Comparison of ENCODE assay signal across 27 cellular contexts in the genomic region with DNA sequence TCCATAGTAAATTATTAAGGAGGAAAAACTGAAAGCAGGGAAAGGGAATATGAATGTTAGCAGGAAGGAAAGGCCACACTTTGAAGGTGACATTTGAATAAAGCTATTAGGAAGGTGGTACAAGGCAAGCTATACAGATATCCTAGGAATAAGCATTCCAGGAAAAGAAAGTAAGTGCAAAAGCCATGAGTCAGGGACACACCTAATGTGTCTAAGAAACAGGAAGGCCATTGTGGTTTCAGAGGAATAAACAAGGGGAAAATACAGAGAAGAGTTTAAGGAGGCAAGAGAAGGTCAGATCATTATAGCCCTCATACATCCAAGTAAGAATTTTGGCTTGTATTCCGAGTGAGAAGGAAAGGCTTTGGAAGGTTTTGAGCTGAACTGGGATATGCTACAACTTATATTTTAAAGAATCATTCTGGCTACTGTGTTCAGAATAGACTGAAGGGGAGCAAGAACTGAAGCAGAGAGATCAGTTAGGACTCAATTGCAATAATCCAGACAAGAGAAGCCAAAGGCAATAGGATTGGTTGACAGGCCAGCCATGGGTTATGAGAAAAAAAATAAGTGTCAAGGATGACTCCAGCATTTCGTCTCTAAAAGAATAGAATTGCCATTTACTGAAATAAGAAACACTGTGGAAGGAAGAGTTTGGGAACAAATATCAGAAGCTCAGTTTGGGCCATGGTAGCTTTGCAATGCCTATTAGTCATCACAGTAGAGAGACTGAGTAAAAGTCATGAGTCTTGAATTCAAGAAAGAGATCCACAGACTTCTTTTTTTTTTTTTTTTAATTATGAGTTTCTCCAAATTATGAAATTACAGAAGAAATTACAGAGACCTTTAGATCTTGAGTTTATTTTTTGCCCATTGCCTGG. TPM values are rescaled to one million over a fixed set of nuclear protein-coding genes. Genes with fewer than 3 reads are reported as not detected.
A peak's percentile ranks its signal among the peaks of the same experiment; 100 is the strongest.
DNase-seq lines count a peak whose midpoint lies in the region; ATAC-seq, FAIRE-seq and TF ChIP-seq lines count a peak whose summit lies in the region.
"Had no signal": no experiment of that assay in that cellular context is flagged by ENCODE, and none has a peak within 500 bp of the region (broad histone marks: within the 10 kb centered on the region; RNA-seq: fewer than 3 reads in every experiment).

No MANE protein-coding gene starts in this region.

- H3K4me1 Mint-ChIP-seq in nephron progenitor cell = no peaks in the 10 kb centered on the region
- H3K4me1 Mint-ChIP-seq: CD14-positive monocyte had no signal

- no peak overlapping the region for H3K4me3 Mint-ChIP-seq in nephron progenitor cell
- H3K4me3 Mint-ChIP-seq: CD14-positive monocyte; endodermal cell; HFFc6; T-helper 1 cell treated with Interleukin-12 subunit alpha and Interleukin-12 subunit beta and Interleukin-4 antibody, amounts not matched to agents 30 μg/mL and 1 μg/mL, for 36 hours had no signal

- no peaks in the 10 kb centered on the region for H3K36me3 Mint-ChIP-seq in nephron progenitor cell (ENCODE audit: low read depth)
- H3K36me3 Mint-ChIP-seq: CD14-positive monocyte had no signal

- TF ChIP-seq EP300 in K562 (IDR thresholded peaks at IDR 0.05; ENCODE audit: low read length) = no peak

- no peaks in the 10 kb centered on the region for H3K9me2 ChIP-seq in hepatocyte (replicated peaks; ENCODE audit: insufficient read depth)

- in situ Hi-C loops in K562 (cut with MboI) = no loop called here

- TF ChIP-seq CTCF in K562 (IDR thresholded peaks at IDR 0.05 in 2 of 3, conservative IDR thresholded peaks at IDR 0.05 in 1 of 3; ENCODE audit: insufficient read depth in 2 of 3, low read depth in 1 of 3, low read length in 3 of 3) = no peak
- TF ChIP-seq CTCF in hepatocyte (IDR thresholded peaks at IDR 0.05; ENCODE audit: poor library complexity) = no peak
- no peak for TF ChIP-seq CTCF in nephron progenitor cell (IDR thresholded peaks at IDR 0.05)

- H3K4me3 ChIP-seq in K562 = no peak overlapping the region
- no peak overlapping the region for H3K4me3 ChIP-seq in hepatocyte
- H3K4me3 ChIP-seq: gastrocnemius medialis had no signal

- H4K20me1 ChIP-seq in K562 (replicated peaks; ENCODE audit: control insufficient read depth, insufficient read depth, low read length) (no peaks in the 10 kb centered on the region), hepatocyte (ENCODE audit: insufficient read depth, poor library complexity, severe bottlenecking) (no peaks in the 10 kb centered on the region)

- H2AFZ ChIP-seq in K562 (ENCODE audit: low read depth, low read length) (peak overlapping the region; percentile 96), hepatocyte (no peak overlapping the region)

- no peak for TF ChIP-seq POLR2A in K562 (conservative IDR thresholded peaks at IDR 0.05)

- no peaks in the 10 kb centered on the region for H3K9me1 ChIP-seq in K562 (ENCODE audit: control insufficient read depth, insufficient read depth, low read length)

- H3K27ac Mint-ChIP-seq in nephron progenitor cell = no peak overlapping the region
- H3K27ac Mint-ChIP-seq: CD14-positive monocyte; endodermal cell; HFFc6; T-helper 1 cell treated with Interleukin-12 subunit alpha and Interleukin-12 subunit beta and Interleukin-4 antibody, amounts not matched to agents 30 μg/mL and 1 μg/mL, for 36 hours had no signal

- no TSS peak for BruUV-seq in K562 (replicated peaks; lab: Mats Ljungman, UMichigan)

- DNase-seq in Daoy (ENCODE audit: low read depth) = peak; percentile 19
- peak; percentile 45 for DNase-seq in OCI-M1 (lab: John Stamatoyannopoulos, UW)
- peak in 2 of 4 experiments; percentile 41 to 44 for DNase-seq in K562 (ENCODE audit: extremely low read depth in 1 of 4, low spot score in 3 of 4)
- DNase-seq in kidney tubule cell (ENCODE audit: low spot score) = peak; percentile 77
- no peak for DNase-seq in DMS79 (lab: John Stamatoyannopoulos, UW)
- no peak for DNase-seq in hepatocyte (ENCODE audit: low spot score)
- no peak for DNase-seq in nephron progenitor cell
- DNase-seq: activated naive CD4-positive, alpha-beta T cell treated with Interleukin-2 at 50 U/mL for 16 hours; anterior cingulate cortex; DMS 273 treated with DMSO at 0.1 percent for 48 hours; endodermal cell; gastrocnemius medialis; HFFc6; KBM-7; NCI-H1048; NCI-H2081 treated with DMSO at 0.1 percent for 48 hours; NCI-H510A treated with DMSO at 0.1 percent for 48 hours; nucleus accumbens; retina; SHP77 had no signal

- POLR2A ChIA-PET in K562 (lab: Yijun Ruan, JAX) = interaction anchor here (0.7 kb wide), 1 partner anchor 11 kb away, joined by 3 read pairs; a partner anchor contains a TSS

- TF ChIP-seq RAD21 in K562 (CRISPR knock-in tag; conservative IDR thresholded peaks at IDR 0.05 in 1 of 2, IDR thresholded peaks at IDR 0.05 in 1 of 2) = no peak

- 4% methylated on average over 2 of the region's 2 CpGs for WGBS in K562 (ENCODE audit: insufficient coverage, low coverage, missing lambda C conversion rate)
- WGBS in hepatocyte (ENCODE audit: low lambda C conversion rate, missing lambda C conversion rate) = 96% methylated on average over 2 of the region's 2 CpGs

- H3K27me3 Mint-ChIP-seq in nephron progenitor cell (ENCODE audit: low read depth, poor library complexity) = peaks cover 7% of the 10 kb centered on the region

- H3K27me3 ChIP-seq in K562 (ENCODE audit: control insufficient read depth in 2 of 2, insufficient read depth in 2 of 2, low read length in 2 of 2) = no peaks in the 10 kb centered on the region
- no peaks in the 10 kb centered on the region for H3K27me3 ChIP-seq in hepatocyte
- H3K27me3 ChIP-seq: gastrocnemius medialis had no signal

- CTCF ChIA-PET in K562 (lab: Yijun Ruan, JAX; ENCODE audit: low intra/inter-chr PET ratio) = no interaction called here

- H3K9me3 ChIP-seq in K562 (replicated peaks; ENCODE audit: control insufficient read depth, insufficient read depth, low read depth, low read length) = no peaks in the 10 kb centered on the region
- H3K9me3 ChIP-seq in hepatocyte (ENCODE audit: low read depth) = no peaks in the 10 kb centered on the region
- H3K9me3 ChIP-seq: gastrocnemius medialis had no signal

- H3K4me2 ChIP-seq in K562 (ENCODE audit: insufficient read depth, low read length) (peak overlapping the region; percentile 54; the same call in 1 of the 2 replicates), hepatocyte (no peak overlapping the region)

- intact Hi-C loops in K562 (cut with micrococcal nuclease) = no loop called here

- no peaks in the 10 kb centered on the region for H3K9me3 Mint-ChIP-seq in nephron progenitor cell
- H3K9me3 Mint-ChIP-seq: endodermal cell; HFFc6; T-helper 1 cell treated with Interleukin-12 subunit alpha and Interleukin-12 subunit beta and Interleukin-4 antibody, amounts not matched to agents 30 μg/mL and 1 μg/mL, for 36 hours had no signal

- H3K4me1 ChIP-seq in K562 (replicated peaks in 1 of 2; ENCODE audit: control insufficient read depth in 2 of 2, insufficient read depth in 2 of 2, low read length in 2 of 2) (peaks cover 0 to 12% of the 10 kb centered on the region in 2 experiments; a peak in 2 of 5 replicates), hepatocyte (ENCODE audit: insufficient read depth) (no peaks in the 10 kb centered on the region)
- H3K4me1 ChIP-seq: gastrocnemius medialis had no signal

- H3K36me3 ChIP-seq in K562 (ENCODE audit: control insufficient read depth, insufficient read depth, low read length) = no peaks in the 10 kb centered on the region
- H3K36me3 ChIP-seq in hepatocyte (replicated peaks; ENCODE audit: insufficient read depth, low read depth) = no peaks in the 10 kb centered on the region
- H3K36me3 ChIP-seq: gastrocnemius medialis had no signal

- H3K9ac ChIP-seq in K562 (ENCODE audit: insufficient read depth in 1 of 2, low read depth in 2 of 2, low read length in 2 of 2) = peak overlapping the region in 1 of 2 experiments; percentile 22; a peak in 2 of 4 replicates

- ATAC-seq in K562 (peak; percentile 79), HG02763 (IDR thresholded peaks at IDR 0.05; ENCODE audit: unreplicated experiment) (no peak)
- ATAC-seq: gastrocnemius medialis, left lobe of liver had no signal

- H3K79me2 ChIP-seq in K562 (ENCODE audit: control insufficient read depth, insufficient read depth, low read length) (no peaks in the 10 kb centered on the region), hepatocyte (no peaks in the 10 kb centered on the region)

- H3K27ac ChIP-seq in K562 (ENCODE audit: extremely low read depth, low read depth, low read length) = peak overlapping the region; percentile 64
- H3K27ac ChIP-seq in hepatocyte = no peak overlapping the region
- H3K27ac ChIP-seq: gastrocnemius medialis, VCaP had no signal

- peak; percentile 68 for FAIRE-seq in K562 (lab: Jason Lieb, UNC)
- FAIRE-seq: GM12891 had no signal

RNA-seq across cellular contexts. Expression of a gene that starts 11.3 kb away (rescaled TPM):
- not detected in 2 replicates for total RNA-seq in Daoy (2014; rRNA removed; shearing (Covaris generic))
- total RNA-seq in K562 (2011; cell fraction: chromatin; rRNA removed; ENCODE audit: low replicate concordance) = 0.11 and 0.12 TPM in 2 replicates
- total RNA-seq in K562 (2011; cell fraction: nucleolus; rRNA removed) = 0.13 and 0.17 TPM in 2 replicates
- total RNA-seq in K562 (2011; cell fraction: nucleoplasm; rRNA removed) = 0.15 and 0.23 TPM in 2 replicates
- not detected in 2 replicates for total RNA-seq in K562 (2014; rRNA removed)
- 0.03 and 0.04 TPM in 2 replicates for total RNA-seq in K562 (2014; rRNA removed; fragmentation: Illumina TruSeq; extraction: Trizol)
- total RNA-seq in K562 (2015; rRNA removed; fragmentation: Illumina TruSeq; extraction: Trizol) = 0.04 TPM in 1 of 2 replicates, not detected in the other
- total RNA-seq in K562 (2021) = not detected in 2 replicates
- polyA plus RNA-seq in K562 (2011; rRNA removed) = 0.01 TPM in 1 of 2 replicates, not detected in the other
- not detected in 2 replicates for polyA plus RNA-seq in K562 (2011; cell fraction: cytosol; rRNA removed)
- polyA plus RNA-seq in K562 (2011; cell fraction: nucleus; rRNA removed) = 0.04 TPM in 1 of 2 replicates, not detected in the other
- polyA plus RNA-seq in K562 (2012) = not detected in 2 replicates
- polyA plus RNA-seq in K562 (2014; fragmentation: Illumina TruSeq; extraction: Trizol) = not detected in 2 replicates
- polyA plus RNA-seq in K562 (2014; fragmentation: Nextera tagmentation; extraction: Ambion mirVana) = under 1 TPM in 1 of 2 experiments, not detected in 1; 0.01 TPM
- not detected in 2 replicates for polyA plus RNA-seq in K562 (2014; rRNA removed)
- 0.06 and 0.14 TPM in 2 replicates for polyA minus RNA-seq in K562 (2011; rRNA and poly(A)+ RNA removed)
- polyA minus RNA-seq in K562 (2011; cell fraction: cytosol; rRNA and poly(A)+ RNA removed) = not detected in 2 replicates
- 0.13 and 0.44 TPM in 2 replicates for polyA minus RNA-seq in K562 (2011; cell fraction: nucleus; rRNA and poly(A)+ RNA removed)
- total RNA-seq in hepatocyte = 0.24 and 0.40 TPM in 2 replicates
- polyA plus RNA-seq in hepatocyte = 0.21 and 0.35 TPM in 2 replicates
- total RNA-seq: gastrocnemius medialis, HFFc6, mononuclear cell had no signal
- polyA plus RNA-seq: CD14-positive monocyte had no signal

RNA-seq across cellular contexts. Expression of a gene that starts 33.5 kb away (rescaled TPM):
- 0.09 and 2.1 TPM in 2 replicates for total RNA-seq in Daoy (2014; rRNA removed; shearing (Covaris generic))
- not detected in 2 replicates for total RNA-seq in K562 (2011; cell fraction: chromatin; rRNA removed; ENCODE audit: low replicate concordance)
- total RNA-seq in K562 (2011; cell fraction: nucleolus; rRNA removed) = not detected in 2 replicates
- total RNA-seq in K562 (2011; cell fraction: nucleoplasm; rRNA removed) = not detected in 2 replicates
- total RNA-seq in K562 (2014; rRNA removed) (not detected in 2 replicates), K562 (2014; rRNA removed; fragmentation: Illumina TruSeq; extraction: Trizol) (not detected in 2 replicates), K562 (2015; rRNA removed; fragmentation: Illumina TruSeq; extraction: Trizol) (not detected in 2 replicates), K562 (2021) (not detected in 2 replicates), hepatocyte (9.4 and 12.1 TPM in 2 replicates)
- polyA plus RNA-seq in K562 (2011; rRNA removed) (0.20 TPM in 1 of 2 replicates, not detected in the other), K562 (2014; fragmentation: Illumina TruSeq; extraction: Trizol) (not detected in 2 replicates), K562 (2014; fragmentation: Nextera tagmentation; extraction: Ambion mirVana) (not detected), K562 (2014; rRNA removed) (not detected in 2 replicates), hepatocyte (9.4 and 16.0 TPM in 2 replicates)
- polyA plus RNA-seq in K562 (2011; cell fraction: cytosol; rRNA removed) = not detected in 2 replicates
- polyA plus RNA-seq in K562 (2011; cell fraction: nucleus; rRNA removed) = not detected in 2 replicates
- polyA plus RNA-seq in K562 (2012) = 0.10 and 0.17 TPM in 2 replicates
- not detected in 2 replicates for polyA minus RNA-seq in K562 (2011; rRNA and poly(A)+ RNA removed)
- not detected in 2 replicates for polyA minus RNA-seq in K562 (2011; cell fraction: cytosol; rRNA and poly(A)+ RNA removed)
- polyA minus RNA-seq in K562 (2011; cell fraction: nucleus; rRNA and poly(A)+ RNA removed) = not detected in 2 replicates
- total RNA-seq: gastrocnemius medialis, HFFc6, mononuclear cell had no signal
- polyA plus RNA-seq: CD14-positive monocyte had no signal

Comparison
In these comparisons a context has a peak if more than half of its experiments do, and no peak if none do; other contexts are left out.
1. DNase-seq: peak in Daoy (single experiment), OCI-M1 (single experiment) and kidney tubule cell (single experiment); none in DMS79 (single experiment), hepatocyte (single experiment) and nephron progenitor cell (single experiment).